In genomic region chr6:106411034-106411433, GRCh38 we compare ENCODE assay signal across 17 cellular contexts. TPM values are rescaled to one million over a fixed set of nuclear protein-coding genes. Genes with fewer than 3 reads are reported as not detected.
A peak's percentile ranks its signal among the peaks of the same experiment; 100 is the strongest.
DNase-seq lines count a peak whose midpoint lies in the region; ATAC-seq, FAIRE-seq and TF ChIP-seq lines count a peak whose summit lies in the region.
"Had no signal": no experiment of that assay in that cellular context is flagged by ENCODE, and none has a peak within 500 bp of the region (broad histone marks: within the 10 kb centered on the region; RNA-seq: fewer than 3 reads in every experiment).

No MANE protein-coding gene starts in this region.

- DNase-seq in LoVo (ENCODE audit: low spot score) = peak; percentile 3
- no peak for DNase-seq in prostate gland (ENCODE audit: low spot score)
- no peak for DNase-seq in gastrocnemius medialis
- no peak for DNase-seq in NCI-H187 treated with DMSO at 0.1 percent for 48 hours (lab: John Stamatoyannopoulos, UW)
- DNase-seq: BE2C; CD8-positive, alpha-beta T cell; COR-L47; DMS153; DMS79 treated with DMSO at 0.1 percent for 48 hours; EL had no signal

- intact Hi-C loops in prostate gland (cut with DNase I) (no loop called here), gastrocnemius medialis (cut with DNase I; ENCODE audit: low total_unique reads) (no loop called here)

- TF ChIP-seq CTCF in prostate gland (IDR thresholded peaks at IDR 0.05) (no peak), gastrocnemius medialis (IDR thresholded peaks at IDR 0.05 in 4 of 5, conservative IDR thresholded peaks at IDR 0.05 in 1 of 5) (no peak)

- no peak for TF ChIP-seq POLR2A in prostate gland (IDR thresholded peaks at IDR 0.05)
- TF ChIP-seq POLR2A in gastrocnemius medialis (IDR thresholded peaks at IDR 0.05) = no peak

- H3K27me3 ChIP-seq in prostate gland (replicated peaks; ENCODE audit: insufficient read depth) (no peaks in the 10 kb centered on the region), gastrocnemius medialis (no peaks in the 10 kb centered on the region)

- in situ Hi-C loops in gastrocnemius medialis (cut with MboI; ENCODE audit: low sequenced_read_pairs in 4 of 4) = no loop called here

- ATAC-seq in GM18511 (IDR thresholded peaks at IDR 0.05; ENCODE audit: unreplicated experiment) (no peak), gastrocnemius medialis (no peak)
- ATAC-seq: A549; CD8-positive, alpha-beta T cell had no signal

- H3K4me1 ChIP-seq in prostate gland (replicated peaks) (peaks cover 11% of the 10 kb centered on the region), gastrocnemius medialis (no peaks in the 10 kb centered on the region)
- H3K4me1 ChIP-seq: A549, BE2C had no signal

- H3K36me3 ChIP-seq in prostate gland (no peaks in the 10 kb centered on the region), gastrocnemius medialis (no peaks in the 10 kb centered on the region)
- H3K36me3 ChIP-seq: BE2C had no signal

- peak; percentile 41 for FAIRE-seq in islet of Langerhans (lab: Jason Lieb, UNC)
- FAIRE-seq: A549, D721Med, G401.6, GM12891 had no signal

- H3K9me3 ChIP-seq in prostate gland (no peaks in the 10 kb centered on the region), gastrocnemius medialis (no peaks in the 10 kb centered on the region)
- H3K9me3 ChIP-seq: A549, BE2C had no signal

- H3K27ac ChIP-seq in prostate gland = peak overlapping the region; percentile 61 to 77
- no peak overlapping the region for H3K27ac ChIP-seq in gastrocnemius medialis
- H3K27ac ChIP-seq: A549 had no signal

- H3K4me3 ChIP-seq in prostate gland (no peak overlapping the region), gastrocnemius medialis (no peak overlapping the region)
- H3K4me3 ChIP-seq: A549, GM23338 had no signal

- 36% methylated on average over 3 of the region's 3 CpGs for WGBS in prostate gland

RNA-seq across cellular contexts. Expression of gene CRYBG1, which starts 50.5 kb away (rescaled TPM):
- total RNA-seq in prostate gland (10 to 100 TPM; 39.9 to 75.4 TPM), gastrocnemius medialis (1 to 10 TPM in 3 of 4 donors, under 1 TPM in 1; 0.98 to 1.5 (median 1.1) TPM)

Comparison
In these comparisons a context has a peak if more than half of its experiments do, and no peak if none do; other contexts are left out.
1. H3K27ac ChIP-seq: peak in prostate gland (2 of 2); none in gastrocnemius medialis (0 of 4).
2. RNA of gene CRYBG1, which starts 50.5 kb away (total RNA-seq): 39.9 to 75.4 TPM in prostate gland; 0.98 to 1.5 TPM in gastrocnemius medialis; every median in the first group is over 10 times any median in the second.